Comparison of ENCODE assay signal across 25 cellular contexts in the genomic region with DNA sequence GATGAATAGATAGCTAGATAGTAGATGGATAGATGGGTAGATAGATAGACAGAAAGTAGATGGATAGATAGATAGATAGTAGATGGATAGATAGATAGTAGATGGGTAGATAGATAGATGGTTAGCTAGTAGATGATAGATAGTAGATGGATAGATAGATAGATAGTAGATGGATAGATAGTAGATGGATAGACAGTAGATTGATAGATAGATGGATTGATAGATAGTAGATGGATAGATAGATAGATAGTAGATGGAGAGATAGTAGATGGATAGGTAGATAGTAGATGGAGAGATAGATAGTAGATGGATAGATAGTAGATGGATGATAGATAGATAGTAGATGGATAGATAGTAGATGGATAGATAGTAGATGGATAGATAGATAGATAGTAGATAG. TPM values are rescaled to one million over a fixed set of nuclear protein-coding genes. Genes with fewer than 3 reads are reported as not detected.
DNase-seq lines count a peak whose midpoint lies in the region; ATAC-seq, FAIRE-seq and TF ChIP-seq lines count a peak whose summit lies in the region.
"Had no signal": no experiment of that assay in that cellular context is flagged by ENCODE, and none has a peak within 500 bp of the region (broad histone marks: within the 10 kb centered on the region; RNA-seq: fewer than 3 reads in every experiment).

No MANE protein-coding gene starts in this region.

- no peak overlapping the region for H2AFZ ChIP-seq in MM.1S (ENCODE audit: low read length)
- H2AFZ ChIP-seq: GM23248 had no signal

- H3F3A ChIP-seq in MM.1S (ENCODE audit: insufficient read depth, low read length) = peaks cover 5% of the 10 kb centered on the region; the same call in 1 of the 2 replicates

- FAIRE-seq in GM19239 (lab: Jason Lieb, UNC) (peak; percentile 56), colon (lab: Jason Lieb, UNC) (peak; percentile 38), pancreas (lab: Jason Lieb, UNC) (no peak)
- FAIRE-seq: A549, H54, HepG2 had no signal

- H3K4me3 ChIP-seq in MM.1S (ENCODE audit: low read length) (no peak overlapping the region), pancreas (no peak overlapping the region)
- H3K4me3 ChIP-seq: A549, BLaER1, GM23248 had no signal

- no peak overlapping the region for H3K4me3 Mint-ChIP-seq in CD14-positive monocyte
- H3K4me3 Mint-ChIP-seq: CD8-positive, alpha-beta memory T cell; HFFc6; IgD-negative memory B cell had no signal

- no peaks in the 10 kb centered on the region for H3K9me2 ChIP-seq in MM.1S (replicated peaks; ENCODE audit: insufficient read depth, low read length)

- peak overlapping the region; percentile 60; the same call in 1 of the 2 replicates for H3K27ac ChIP-seq in MM.1S (ENCODE audit: low read length)
- no peak overlapping the region for H3K27ac ChIP-seq in pancreas
- H3K27ac ChIP-seq: 22Rv1, A549, BLaER1, GM23248 had no signal

- peaks cover 17 to 32% (median 26%) of the 10 kb centered on the region in 7 donors for H3K9me3 Mint-ChIP-seq in CD14-positive monocyte

- intact Hi-C loops in CD14-positive monocyte (cut with micrococcal nuclease) (no loop called here), pancreas (cut with DNase I) (no loop called here)

- no peaks in the 10 kb centered on the region for H3K36me3 ChIP-seq in MM.1S (replicated peaks; ENCODE audit: insufficient read depth, low read length)
- no peaks in the 10 kb centered on the region for H3K36me3 ChIP-seq in pancreas

- H3K27me3 Mint-ChIP-seq in CD14-positive monocyte (ENCODE audit: low read depth in 3 of 3) = no peaks in the 10 kb centered on the region
- H3K27me3 Mint-ChIP-seq: IgD-negative memory B cell had no signal

- peaks cover 21% of the 10 kb centered on the region for H3K4me1 ChIP-seq in MM.1S (ENCODE audit: low read length)
- H3K4me1 ChIP-seq in pancreas = no peaks in the 10 kb centered on the region
- H3K4me1 ChIP-seq: A549, BLaER1 had no signal

- H4K20me1 ChIP-seq in MM.1S (ENCODE audit: insufficient read depth, low read length) = no peaks in the 10 kb centered on the region
- H4K20me1 ChIP-seq: BLaER1 had no signal

- H3K9ac ChIP-seq in MM.1S (ENCODE audit: low read length) = no peak overlapping the region
- H3K9ac ChIP-seq: BLaER1, GM23248 had no signal

- TF ChIP-seq CTCF in CD14-positive monocyte (IDR thresholded peaks at IDR 0.05) (peak; percentile 32), MM.1S (IDR thresholded peaks at IDR 0.05; ENCODE audit: low read length) (no peak), pancreas (IDR thresholded peaks at IDR 0.05) (no peak)

- no peaks in the 10 kb centered on the region for H3K79me2 ChIP-seq in MM.1S (ENCODE audit: low read length)

- 0 out of 2 replicates have a peak, but pooled peaks cover 3% of the 10 kb centered on the region for H3K27me3 ChIP-seq in MM.1S (replicated peaks; ENCODE audit: insufficient read depth, low read length)
- H3K27me3 ChIP-seq in pancreas = no peaks in the 10 kb centered on the region
- H3K27me3 ChIP-seq: BLaER1 had no signal

- H3K4me1 Mint-ChIP-seq in CD14-positive monocyte = peaks cover 24% of the 10 kb centered on the region

- 0 out of 2 replicates have a peak overlapping the region, but pooled peaks have one; percentile 8 for H3K4me2 ChIP-seq in MM.1S (ENCODE audit: low read depth, low read length)
- H3K4me2 ChIP-seq: A549, BLaER1 had no signal

- no peak for DNase-seq in CD14-positive monocyte (ENCODE audit: low spot score)
- no peak for DNase-seq in GM19239 (ENCODE audit: insufficient read length, low spot score)
- no peak for DNase-seq in MM.1S
- DNase-seq in NCI-H510A (lab: John Stamatoyannopoulos, UW) = no peak
- DNase-seq in pancreas = no peak
- DNase-seq: CD8-positive, alpha-beta memory T cell; COR-L47; DMS 273 treated with DMSO at 0.1 percent for 48 hours; DMS53; DND-41; EL; GM23248; HCEC 1CT; HFFc6; KG1 had no signal

- ATAC-seq in GM18498 (IDR thresholded peaks at IDR 0.05; ENCODE audit: unreplicated experiment) (no peak), HG03354 (IDR thresholded peaks at IDR 0.05; ENCODE audit: poor library complexity, severe bottlenecking, unreplicated experiment) (no peak), pancreas (no peak)
- ATAC-seq: A549, HepG2 had no signal

- H3K9me3 ChIP-seq in MM.1S (replicated peaks; ENCODE audit: insufficient read depth, low read length) (no peaks in the 10 kb centered on the region), pancreas (no peaks in the 10 kb centered on the region)

- peaks cover 28 to 31% of the 10 kb centered on the region in 2 donors for H3K36me3 Mint-ChIP-seq in CD14-positive monocyte

- H3K27ac Mint-ChIP-seq in CD14-positive monocyte = no peak overlapping the region
- H3K27ac Mint-ChIP-seq: CD8-positive, alpha-beta memory T cell; HFFc6; IgD-negative memory B cell had no signal

RNA-seq across cellular contexts. Expression of a gene that starts 40.4 kb away (rescaled TPM):
- polyA plus RNA-seq in CD14-positive monocyte = 10 to 100 TPM; 32.1 to 47.5 TPM
- total RNA-seq in pancreas = 1 to 10 TPM in 5 of 6 donors, under 1 TPM in 1; 0.69 to 6.8 (median 1.7) TPM
- polyA plus RNA-seq in pancreas = 1 to 10 TPM in 1 of 2 donors, under 1 TPM in 1; 0.70 to 2.2 TPM
- total RNA-seq: HepG2, HFFc6 had no signal
- polyA plus RNA-seq: GM23248, HepG2 had no signal

RNA-seq across cellular contexts. Expression of a gene that starts 57.7 kb away (rescaled TPM):
- polyA plus RNA-seq in CD14-positive monocyte (1 to 10 TPM; 3.6 to 5.8 TPM), pancreas (under 1 TPM; 0.16 to 0.23 TPM)
- 1 to 10 TPM in 1 of 6 donors, under 1 TPM in 3, not detected in 2; 0.16 to 1.1 (median 0.39) TPM for total RNA-seq in pancreas
- total RNA-seq: G401, HepG2, HFFc6 had no signal
- polyA plus RNA-seq: A549, HepG2 had no signal

Comparison
In these comparisons a context has a peak if more than half of its experiments do, and no peak if none do; other contexts are left out.
1. RNA of a gene that starts 40.4 kb away (polyA plus RNA-seq): 32.1 to 47.5 TPM in CD14-positive monocyte; 0.70 to 2.2 TPM in pancreas; every median in the first group is over 10 times any median in the second.